ENCODE assay signal across 21 cellular contexts in the genomic region with DNA sequence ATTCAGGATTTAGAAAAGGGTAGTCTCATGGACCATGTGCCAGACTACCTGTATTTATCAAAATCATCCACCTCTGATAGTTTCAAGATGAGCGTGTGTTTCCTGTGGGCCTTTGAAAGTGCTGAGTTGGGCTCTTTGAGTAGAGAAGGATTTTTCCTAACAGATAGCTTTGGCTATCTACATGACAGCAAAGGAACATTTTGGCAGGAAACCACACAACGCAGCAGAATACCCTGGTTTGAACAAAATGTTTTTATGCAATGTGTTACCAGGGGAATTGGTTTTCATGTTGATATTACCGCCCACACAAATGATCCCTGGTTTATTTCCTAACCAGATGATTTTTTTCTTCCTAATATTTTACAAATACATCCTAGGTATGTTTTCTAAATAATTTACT.
DNase-seq lines count a peak whose midpoint lies in the region; ATAC-seq, FAIRE-seq and TF ChIP-seq lines count a peak whose summit lies in the region.
"Had no signal": no experiment of that assay in that cellular context is flagged by ENCODE, and none has a peak within 500 bp of the region (broad histone marks: within the 10 kb centered on the region; RNA-seq: fewer than 3 reads in every experiment).

No MANE protein-coding gene starts in this region.

- FAIRE-seq in pancreas (lab: Jason Lieb, UNC), result no peak
- no peak for FAIRE-seq in GM12891 (lab: Jason Lieb, UNC)

- H3K9me3 ChIP-seq in pancreas (no peaks in the 10 kb centered on the region), upper lobe of right lung (no peaks in the 10 kb centered on the region)
- H3K9me3 ChIP-seq: esophagus squamous epithelium, uterus had no signal

- H3K27me3 ChIP-seq in pancreas (no peaks in the 10 kb centered on the region), upper lobe of right lung (no peaks in the 10 kb centered on the region)
- H3K27me3 ChIP-seq: esophagus squamous epithelium, uterus had no signal

- WGBS in pancreas, 2 donors, result 83 to 87% methylated on average over 3 of the region's 3 CpGs

- intact Hi-C loops in pancreas (cut with DNase I) (no loop called here), upper lobe of right lung (cut with DNase I) (no loop called here)

- no peak for TF ChIP-seq POLR2A in GM12891 (IDR thresholded peaks at IDR 0.05; ENCODE audit: low read depth, low read length)

- no peak overlapping the region for H3K27ac ChIP-seq in pancreas
- H3K27ac ChIP-seq in upper lobe of right lung, result no peak overlapping the region
- H3K27ac ChIP-seq: uterus had no signal

- H3K4me1 ChIP-seq in pancreas (no peaks in the 10 kb centered on the region), upper lobe of right lung (no peaks in the 10 kb centered on the region)
- H3K4me1 ChIP-seq: esophagus squamous epithelium, uterus had no signal

- TF ChIP-seq CTCF in fibroblast of pulmonary artery (IDR thresholded peaks at IDR 0.05; ENCODE audit: low read length, missing control alignments), result no peak
- no peak for TF ChIP-seq CTCF in pancreas (IDR thresholded peaks at IDR 0.05)
- TF ChIP-seq CTCF in upper lobe of right lung (IDR thresholded peaks at IDR 0.05), result no peak

- peak; percentile 22 for DNase-seq in GDM1 (lab: John Stamatoyannopoulos, UW)
- DNase-seq in UCSD-AML1 (lab: John Stamatoyannopoulos, UW; ENCODE audit: unreplicated experiment), result peak; percentile 4
- DNase-seq in fibroblast of pulmonary artery (ENCODE audit: low read depth), result peak; percentile 42
- DNase-seq in pancreas, result no peak
- DNase-seq in upper lobe of right lung, result no peak
- DNase-seq in GM12891 (ENCODE audit: insufficient read length, low spot score), result no peak
- DNase-seq: activated CD4-positive, alpha-beta T cell treated with anti-CD3 and anti-CD28 coated beads for 1 hour; activated CD8-positive, alpha-beta memory T cell treated with anti-CD3 and anti-CD28 coated beads, Interleukin-2, amount 10 ng/mL, durations not matched to agents 7 days and 5 days; CD8-positive, alpha-beta memory T cell; central memory CD4-positive, alpha-beta T cell; effector CD4-positive, alpha-beta T cell; EL; esophagus squamous epithelium; midbrain; NCI-H1417; NCI-H2171; NCI-H774; stimulated activated naive CD8-positive, alpha-beta T cell treated with anti-CD3 and anti-CD28 coated beads, Interleukin-15, amount 100 ng/mL, for 72 hours had no signal

- H3K4me3 ChIP-seq in fibroblast of pulmonary artery (replicated peaks; ENCODE audit: low read depth, low read length), result no peak overlapping the region
- H3K4me3 ChIP-seq in pancreas, result no peak overlapping the region
- no peak overlapping the region for H3K4me3 ChIP-seq in upper lobe of right lung
- H3K4me3 ChIP-seq: esophagus squamous epithelium, uterus had no signal

- H3K36me3 ChIP-seq in pancreas (no peaks in the 10 kb centered on the region), upper lobe of right lung (no peaks in the 10 kb centered on the region)
- H3K36me3 ChIP-seq: esophagus squamous epithelium, uterus had no signal

- ATAC-seq in pancreas (peak in 3 of 4 donors; percentile 17 to 51 (median 45)), GM18520 (IDR thresholded peaks at IDR 0.05; ENCODE audit: unreplicated experiment) (no peak), GM21737 (IDR thresholded peaks at IDR 0.05; ENCODE audit: unreplicated experiment) (no peak), upper lobe of right lung (no peak)
- ATAC-seq: activated CD8-positive, alpha-beta memory T cell treated with anti-CD3 and anti-CD28 coated beads, Interleukin-2, amount 10 ng/mL, durations not matched to agents 7 days and 5 days; stimulated activated naive CD8-positive, alpha-beta T cell treated with anti-CD3 and anti-CD28 coated beads, Interleukin-15, amount 100 ng/mL, for 72 hours had no signal

TF ChIP-seq in GM12891, 5 proteins besides CTCF, POLR2A, EP300 and RAD21:
- TF ChIP-seq POU2F2 (IDR thresholded peaks at IDR 0.05; ENCODE audit: low read depth, low read length) (no peak), POLR2AphosphoS5 (IDR thresholded peaks at IDR 0.05; ENCODE audit: low read depth, low read length) (no peak), PAX5 (IDR thresholded peaks at IDR 0.05; ENCODE audit: insufficient read depth, low read length, severe bottlenecking) (no peak), SPI1 (IDR thresholded peaks at IDR 0.05; ENCODE audit: low read depth, low read length) (no peak), TAF1 (IDR thresholded peaks at IDR 0.05; ENCODE audit: low read depth, low read length) (no peak)

Comparison
In these comparisons a context has a peak if more than half of its experiments do, and no peak if none do; other contexts are left out.
1. DNase-seq: peak in GDM1 (single experiment), UCSD-AML1 (single experiment) and fibroblast of pulmonary artery (single experiment); none in pancreas (0 of 6), upper lobe of right lung (single experiment) and GM12891 (single experiment).
2. ATAC-seq: peak in pancreas (3 of 4); none in GM18520 (single experiment), GM21737 (single experiment) and upper lobe of right lung (single experiment).